In genomic region chr9:121331549-121331948, GRCh38 we compare ENCODE assay signal across 17 cellular contexts. TPM values are rescaled to one million over a fixed set of nuclear protein-coding genes. Genes with fewer than 3 reads are reported as not detected.
DNase-seq lines count a peak whose midpoint lies in the region; ATAC-seq and TF ChIP-seq lines count a peak whose summit lies in the region.
"Had no signal": no experiment of that assay in that cellular context is flagged by ENCODE, and none has a peak within 500 bp of the region (broad histone marks: within the 10 kb centered on the region; RNA-seq: fewer than 3 reads in every experiment).

No MANE protein-coding gene starts in this region.

- H3K4me1 Mint-ChIP-seq in MCF 10A (ENCODE audit: insufficient read depth, unreplicated experiment): peaks cover 13% of the 10 kb centered on the region
- H3K4me1 Mint-ChIP-seq: activated CD4-positive, alpha-beta T cell treated with anti-CD3 and anti-CD28 coated beads for 36 hours had no signal

- H3K4me2 ChIP-seq in mammary epithelial cell (ENCODE audit: insufficient read depth, low read depth, low read length): no peak overlapping the region

- ATAC-seq in upper lobe of left lung (ENCODE audit: low FRiP score in 2 of 2): no peak
- ATAC-seq in HG02610 (IDR thresholded peaks at IDR 0.05; ENCODE audit: unreplicated experiment): no peak
- ATAC-seq: activated CD4-positive, alpha-beta T cell treated with anti-CD3 and anti-CD28 coated beads for 36 hours had no signal

- peaks cover 79% of the 10 kb centered on the region for H3K36me3 Mint-ChIP-seq in MCF 10A (ENCODE audit: insufficient read depth, unreplicated experiment)

- TF ChIP-seq POLR2A in esophagus squamous epithelium (IDR thresholded peaks at IDR 0.05) (no peak), upper lobe of left lung (IDR thresholded peaks at IDR 0.05) (no peak)

- CTCF ChIA-PET in MCF 10A (lab: Yijun Ruan, JAX) (interaction anchor here (0.5 to 1.4 kb wide), 5 partner anchors 8 to 260 kb away, joined by 3 to 4 read pairs (median 3); no protein-coding TSS in a partner anchor), mammary epithelial cell (lab: Charles Lee; ENCODE audit: low non-redundant PET) (interaction anchor here (0.8 kb wide), 1 partner anchor 67 kb away, joined by 3 read pairs; no protein-coding TSS in a partner anchor), A673 (lab: Charles Lee) (interaction anchor here (0.7 to 1.5 kb wide), 3 partner anchors 11 to 67 kb away, joined by 5 to 6 read pairs (median 5); no protein-coding TSS in a partner anchor)

- in situ Hi-C loops in mammary epithelial cell (cut with MboI; ENCODE audit: low sequenced_read_pairs in 2 of 2): no loop called here

- no peaks in the 10 kb centered on the region for H3K79me2 ChIP-seq in mammary epithelial cell (ENCODE audit: insufficient read depth, low read length)

- no peaks in the 10 kb centered on the region for H3K27me3 ChIP-seq in mammary epithelial cell (ENCODE audit: insufficient read depth, low read length)
- H3K27me3 ChIP-seq in esophagus squamous epithelium: no peaks in the 10 kb centered on the region
- H3K27me3 ChIP-seq in rectal smooth muscle tissue (ENCODE audit: control insufficient read depth, insufficient read depth, low read length): no peaks in the 10 kb centered on the region
- no peaks in the 10 kb centered on the region for H3K27me3 ChIP-seq in upper lobe of left lung
- H3K27me3 ChIP-seq in A673 (replicated peaks; ENCODE audit: insufficient read depth, low read depth, low read length, poor library complexity): no peaks in the 10 kb centered on the region

- no peak for TF ChIP-seq EP300 in upper lobe of left lung (IDR thresholded peaks at IDR 0.05)

- BruUV-seq in MCF 10A (replicated peaks; lab: Mats Ljungman, UMichigan) (no TSS peak), mammary epithelial cell (replicated peaks; lab: Mats Ljungman, UMichigan) (no TSS peak), A673 (replicated peaks; lab: Mats Ljungman, UMichigan) (no TSS peak)

- dilution Hi-C loops in mammary epithelial cell (cut with HindIII; ENCODE audit: low sequenced_read_pairs): loop anchor here (10.0 kb wide), 1 partner anchor 73 kb away; no protein-coding TSS in a partner anchor

- TF ChIP-seq CTCF in MCF 10A (IDR thresholded peaks at IDR 0.05; ENCODE audit: unreplicated experiment) (no peak), mammary epithelial cell (conservative IDR thresholded peaks at IDR 0.05 in 1 of 2, IDR thresholded peaks at IDR 0.05 in 1 of 2; ENCODE audit: extremely low read depth in 1 of 2, insufficient read depth in 1 of 2, low read depth in 1 of 2, low read length in 2 of 2) (no peak), esophagus squamous epithelium (IDR thresholded peaks at IDR 0.05) (no peak), upper lobe of left lung (IDR thresholded peaks at IDR 0.05) (peak in 1 of 6 experiments; percentile 12), A673 (conservative IDR thresholded peaks at IDR 0.05; ENCODE audit: low read depth, low read length) (no peak)

- H3K9me3 ChIP-seq in mammary epithelial cell (replicated peaks; ENCODE audit: insufficient read depth, low read length) (no peaks in the 10 kb centered on the region), esophagus squamous epithelium (no peaks in the 10 kb centered on the region), upper lobe of left lung (no peaks in the 10 kb centered on the region), A673 (ENCODE audit: low read depth, low read length, poor library complexity, severe bottlenecking) (no peaks in the 10 kb centered on the region)

- no peak for DNase-seq in MCF 10A (ENCODE audit: unreplicated experiment)
- no peak for DNase-seq in mammary epithelial cell
- DNase-seq in esophagus squamous epithelium (lab: John Stamatoyannopoulos, UW): no peak
- no peak for DNase-seq in upper lobe of left lung
- DNase-seq in stimulated activated CD4-positive, alpha-beta T cell treated with anti-CD3 and anti-CD28 coated beads, Interleukin-4, amount 100 ng/mL, for 1 hour: no peak
- DNase-seq in A673 (ENCODE audit: low spot score): no peak
- DNase-seq: activated CD4-positive, alpha-beta T cell treated with anti-CD3 and anti-CD28 coated beads for 36 hours; activated CD8-positive, alpha-beta memory T cell treated with anti-CD3 and anti-CD28 coated beads, Interleukin-2, amount 50 U/mL, for 4 hours; anterior cingulate cortex; DND-41; naive B cell; NCI-H187 treated with DMSO at 0.1 percent for 48 hours; NCI-H510A had no signal

- H3K9ac ChIP-seq in mammary epithelial cell (ENCODE audit: insufficient read depth, low read length) (no peak overlapping the region), rectal smooth muscle tissue (ENCODE audit: low read length) (no peak overlapping the region)

- 100% methylated on average over 3 of the region's 3 CpGs for WGBS in mammary epithelial cell (ENCODE audit: low coverage, missing lambda C conversion rate)
- 65 to 76% methylated on average over 3 of the region's 3 CpGs for WGBS in esophagus squamous epithelium, 2 donors
- WGBS in upper lobe of left lung, 2 donors: 67 to 80% methylated on average over 3 of the region's 3 CpGs

- H4K20me1 ChIP-seq in mammary epithelial cell (ENCODE audit: insufficient read depth, low read length): no peaks in the 10 kb centered on the region

- no peaks in the 10 kb centered on the region for H3K9me3 Mint-ChIP-seq in MCF 10A (ENCODE audit: unreplicated experiment)
- H3K9me3 Mint-ChIP-seq: dendritic cell treated with granulocyte-macrophage colony-stimulating factor and Interleukin-4, amounts not matched to agents 40 ng/mL and 50 ng/mL, for 4 days; naive B cell had no signal

- no peak overlapping the region for H3K4me3 Mint-ChIP-seq in MCF 10A (ENCODE audit: unreplicated experiment)
- H3K4me3 Mint-ChIP-seq: activated CD4-positive, alpha-beta T cell treated with anti-CD3 and anti-CD28 coated beads for 36 hours; dendritic cell treated with granulocyte-macrophage colony-stimulating factor and Interleukin-4, amounts not matched to agents 40 ng/mL and 50 ng/mL, for 4 days had no signal

- H3K36me3 ChIP-seq in mammary epithelial cell (ENCODE audit: insufficient read depth, low read length) (peaks cover 13% of the 10 kb centered on the region), esophagus squamous epithelium (peaks cover 32 to 89% (median 45%) of the 10 kb centered on the region in 3 donors), rectal smooth muscle tissue (ENCODE audit: control insufficient read depth, insufficient read depth, low read length) (peaks cover 50% of the 10 kb centered on the region), upper lobe of left lung (peaks cover 30 to 99% (median 73%) of the 10 kb centered on the region in 4 donors), A673 (ENCODE audit: insufficient read depth, low read length, poor library complexity, severe bottlenecking) (peaks cover 22% of the 10 kb centered on the region)

- H3K27me3 Mint-ChIP-seq in MCF 10A (ENCODE audit: insufficient read depth, unreplicated experiment): no peaks in the 10 kb centered on the region
- H3K27me3 Mint-ChIP-seq: activated CD4-positive, alpha-beta T cell treated with anti-CD3 and anti-CD28 coated beads for 36 hours; dendritic cell treated with granulocyte-macrophage colony-stimulating factor and Interleukin-4, amounts not matched to agents 40 ng/mL and 50 ng/mL, for 4 days; naive B cell had no signal

- H3K27ac ChIP-seq in mammary epithelial cell (ENCODE audit: insufficient read depth, low read depth, low read length) (no peak overlapping the region), esophagus squamous epithelium (peak overlapping the region; percentile 57 to 98 (median 86)), rectal smooth muscle tissue (ENCODE audit: low read depth, low read length) (peak overlapping the region; percentile 63), upper lobe of left lung (peak overlapping the region; percentile 17 to 73 (median 66)), A673 (ENCODE audit: low read depth, low read length, poor library complexity, severe bottlenecking) (no peak overlapping the region)
- H3K27ac ChIP-seq: 22Rv1 had no signal

- peak overlapping the region; percentile 69 for H3K27ac Mint-ChIP-seq in MCF 10A (ENCODE audit: low read depth, unreplicated experiment)
- H3K27ac Mint-ChIP-seq: activated CD4-positive, alpha-beta T cell treated with anti-CD3 and anti-CD28 coated beads for 36 hours; dendritic cell treated with granulocyte-macrophage colony-stimulating factor and Interleukin-4, amounts not matched to agents 40 ng/mL and 50 ng/mL, for 4 days; naive B cell had no signal

- no peak overlapping the region for H3K4me3 ChIP-seq in mammary epithelial cell (replicated peaks in 1 of 3; ENCODE audit: insufficient read depth in 1 of 3, low read depth in 2 of 3, low read length in 3 of 3)
- no peak overlapping the region for H3K4me3 ChIP-seq in esophagus squamous epithelium
- no peak overlapping the region for H3K4me3 ChIP-seq in rectal smooth muscle tissue (ENCODE audit: low read length)
- no peak overlapping the region for H3K4me3 ChIP-seq in upper lobe of left lung
- H3K4me3 ChIP-seq in A673 (ENCODE audit: low read depth, low read length, poor library complexity, severe bottlenecking): no peak overlapping the region

- peaks cover 23% of the 10 kb centered on the region for H3K4me1 ChIP-seq in mammary epithelial cell (ENCODE audit: insufficient read depth, low read length)
- peaks cover 7 to 95% (median 43%) of the 10 kb centered on the region in 3 donors for H3K4me1 ChIP-seq in esophagus squamous epithelium
- H3K4me1 ChIP-seq in rectal smooth muscle tissue (ENCODE audit: control insufficient read depth, insufficient read depth, low read length): peaks cover 8% of the 10 kb centered on the region
- H3K4me1 ChIP-seq in upper lobe of left lung: peaks cover 20 to 37% (median 26%) of the 10 kb centered on the region in 4 donors
- peaks cover 5% of the 10 kb centered on the region for H3K4me1 ChIP-seq in A673 (ENCODE audit: insufficient read depth, low read length, poor library complexity, severe bottlenecking)

- POLR2A ChIA-PET in MCF 10A (lab: Yijun Ruan, JAX): interaction anchor here (0.8 to 1.2 kb wide), 4 partner anchors 12 to 53 kb away, joined by 3 to 5 read pairs (median 3); no protein-coding TSS in a partner anchor
- POLR2A ChIA-PET in A673 (lab: Charles Lee; ENCODE audit: low non-redundant PET): no interaction called here

- intact Hi-C loops in MCF 10A (cut with micrococcal nuclease) (no loop called here), mammary epithelial cell (cut with micrococcal nuclease) (no loop called here), esophagus squamous epithelium (cut with DNase I) (no loop called here), A673 (cut with micrococcal nuclease; ENCODE audit: unreplicated experiment) (no loop called here)

- H2AFZ ChIP-seq in mammary epithelial cell (ENCODE audit: low read depth, low read length): no peak overlapping the region

RNA-seq across cellular contexts. Expression of gene STOM, which starts 38.5 kb away (rescaled TPM):
- 200 and 231 TPM in 2 replicates for total RNA-seq in MCF 10A (2022)
- total RNA-seq in mammary epithelial cell: 100 to 1,000 TPM in 1 of 2 donors, 10 to 100 TPM in 1; 80.3 to 124 TPM
- polyA plus RNA-seq in mammary epithelial cell: 71.7 TPM
- 41.9 TPM for polyA minus RNA-seq in mammary epithelial cell
- 100 to 1,000 TPM in 2 of 4 donors, 10 to 100 TPM in 2; 43.7 to 169 (median 119) TPM for total RNA-seq in esophagus squamous epithelium
- total RNA-seq in upper lobe of left lung: 100 to 1,000 TPM in 5 of 6 donors, 10 to 100 TPM in 1; 96.4 to 480 (median 362) TPM
- total RNA-seq in A673 (2021): 63.4 and 72.4 TPM in 2 replicates

Comparison
In these comparisons a context has a peak if more than half of its experiments do, and no peak if none do; other contexts are left out.
1. H3K27ac ChIP-seq: peak in esophagus squamous epithelium (4 of 4), rectal smooth muscle tissue (single experiment) and upper lobe of left lung (4 of 4); none in mammary epithelial cell (single experiment) and A673 (single experiment).